Comparison of ENCODE assay signal across 9 cellular contexts in genomic region chr19:16198363-16198636, GRCh38. TPM values are rescaled to one million over a fixed set of nuclear protein-coding genes. Genes with fewer than 3 reads are reported as not detected.
A peak's percentile ranks its signal among the peaks of the same experiment; 100 is the strongest.
DNase-seq lines count a peak whose midpoint lies in the region; ATAC-seq, FAIRE-seq and TF ChIP-seq lines count a peak whose summit lies in the region.
"Had no signal": no experiment of that assay in that cellular context is flagged by ENCODE, and none has a peak within 500 bp of the region (broad histone marks: within the 10 kb centered on the region; RNA-seq: fewer than 3 reads in every experiment).

No MANE protein-coding gene starts in this region.

- H3K27ac ChIP-seq in BLaER1 (peak overlapping the region; percentile 92), GM12878 (ENCODE audit: control insufficient read depth, insufficient read depth) (peak overlapping the region; percentile 83), vagina (peak overlapping the region; percentile 64)

- H3K4me2 ChIP-seq in BLaER1 (peak overlapping the region; percentile 92), GM12878 (ENCODE audit: control insufficient read depth, insufficient read depth) (peak overlapping the region; percentile 70)

- peak overlapping the region; percentile 97; the same call in 1 of the 2 replicates for H2AFZ ChIP-seq in GM12878 (ENCODE audit: control insufficient read depth, low read depth, low read length)

- H3K9ac ChIP-seq in BLaER1 (peak overlapping the region; percentile 92), GM12878 (ENCODE audit: control insufficient read depth, insufficient read depth, low read length) (peak overlapping the region; percentile 88)

- H3K4me1 ChIP-seq in BLaER1 (peaks cover 47% of the 10 kb centered on the region), GM12878 (ENCODE audit: control insufficient read depth, insufficient read depth, low read length) (peaks cover 18% of the 10 kb centered on the region), vagina (peaks cover 38% of the 10 kb centered on the region)

- intact Hi-C loops in GM12878 (cut with micrococcal nuclease; ENCODE audit: unreplicated experiment) (no loop called here), lower leg skin (cut with DNase I; ENCODE audit: low total_unique reads) (no loop called here), vagina (cut with DNase I) (no loop called here)

- H4K20me1 ChIP-seq in BLaER1 (peaks cover 48% of the 10 kb centered on the region), GM12878 (ENCODE audit: control insufficient read depth, insufficient read depth) (no peaks in the 10 kb centered on the region; the same call in 1 of the 2 replicates)

- POLR2A ChIA-PET in GM12878 (lab: Charles Lee): interaction anchor here (0.8 to 1.8 kb wide), 4 partner anchors 13 to 122 kb away, joined by 4 to 12 read pairs (median 5); partner anchors contain the start of genes FAM32A and TPM4

- TF ChIP-seq CTCF in GM12878 (IDR thresholded peaks at IDR 0.05 in 2 of 3, conservative IDR thresholded peaks at IDR 0.05 in 1 of 3; ENCODE audit: control insufficient read depth in 2 of 3, extremely low read depth in 1 of 3, insufficient read depth in 1 of 3, low read depth in 3 of 3, low read length in 3 of 3) (no peak), lower leg skin (IDR thresholded peaks at IDR 0.05) (no peak), vagina (IDR thresholded peaks at IDR 0.05) (no peak)

- no peak for TF ChIP-seq POLR2A in GM12878 (IDR thresholded peaks at IDR 0.05; ENCODE audit: low read depth, low read length)
- no peak for TF ChIP-seq POLR2A in lower leg skin (IDR thresholded peaks at IDR 0.05)
- TF ChIP-seq POLR2A in vagina (IDR thresholded peaks at IDR 0.05): no peak

- no TSS peak for BruUV-seq in GM12878 (replicated peaks; lab: Mats Ljungman, UMichigan)

- peak overlapping the region; percentile 99 for H3K4me3 ChIP-seq in BLaER1
- peak overlapping the region; percentile 84 for H3K4me3 ChIP-seq in GM12878
- H3K4me3 ChIP-seq in lower leg skin (ENCODE audit: low read depth, poor library complexity, severe bottlenecking): peak overlapping the region; percentile 78
- peak overlapping the region; percentile 67 to 83 for H3K4me3 ChIP-seq in vagina

- 0% methylated on average over 16 of the region's 19 CpGs for WGBS in GM12878 (ENCODE audit: insufficient coverage, insufficient replicate concordance, low lambda C conversion rate, missing lambda C conversion rate)
- WGBS in lower leg skin, 2 donors: 0 to 4% methylated on average over 7 to 13 of the region's 19 CpGs

- CTCF ChIA-PET in GM12878 (lab: Yijun Ruan, JAX): interaction anchor here (0.6 to 7.3 kb wide), 3 partner anchors 12 to 157 kb away, joined by 3 to 44 read pairs (median 9); partner anchors contain the start of gene FAM32A

- FAIRE-seq in GM12878 (lab: Jason Lieb, UNC): no peak

- SMC1A ChIA-PET in GM12878 (lab: Charles Lee; ENCODE audit: uncharacterized antibody, unreplicated experiment): interaction anchor here (0.6 to 2.7 kb wide), 8 partner anchors 10 to 200 kb away, joined by 3 to 18 read pairs (median 4); partner anchors contain the start of genes FAM32A and HSH2D

- no peak for TF ChIP-seq RAD21 in GM12878 (IDR thresholded peaks at IDR 0.05; ENCODE audit: insufficient read depth, low read depth, low read length)

- H3K79me2 ChIP-seq in GM12878 (ENCODE audit: control insufficient read depth, insufficient read depth, low read length): peaks cover 27% of the 10 kb centered on the region

- H3K36me3 ChIP-seq in BLaER1: peaks cover 49% of the 10 kb centered on the region
- peaks cover 0 to 3% of the 10 kb centered on the region in 2 experiments; a peak in 2 of 4 replicates for H3K36me3 ChIP-seq in GM12878 (ENCODE audit: control insufficient read depth in 2 of 2, insufficient read depth in 2 of 2, low read length in 1 of 2)
- H3K36me3 ChIP-seq in vagina: peaks cover 0 to 13% of the 10 kb centered on the region in 2 donors

- in situ Hi-C loops in GM12878 (cut with MboI): no loop called here

- TF ChIP-seq EP300 in GM12878 (IDR thresholded peaks at IDR 0.05; ENCODE audit: borderline replicate concordance in 1 of 2, control insufficient read depth in 1 of 2, low read depth in 2 of 2, low read length in 2 of 2): no peak

- H3K9me3 ChIP-seq in BLaER1: no peaks in the 10 kb centered on the region
- no peaks in the 10 kb centered on the region for H3K9me3 ChIP-seq in GM12878 (replicated peaks; ENCODE audit: control insufficient read depth, insufficient read depth, low read length)
- H3K9me3 ChIP-seq in vagina: no peaks in the 10 kb centered on the region

- RAD21 ChIA-PET in GM12878 (lab: Charles Lee; ENCODE audit: unreplicated experiment): interaction anchor here (0.6 to 1.4 kb wide), 5 partner anchors 52 to 185 kb away, joined by 3 to 5 read pairs (median 3); partner anchors contain the start of gene HSH2D

- H3K27me3 ChIP-seq in BLaER1 (no peaks in the 10 kb centered on the region), GM12878 (replicated peaks in 1 of 2; ENCODE audit: control insufficient read depth in 2 of 2, insufficient read depth in 2 of 2, low read length in 1 of 2) (no peaks in the 10 kb centered on the region), vagina (no peaks in the 10 kb centered on the region)

- DNase-seq in GM12878 (ENCODE audit: low read depth, low spot score) (no peak), lower leg skin (ENCODE audit: low spot score in 2 of 2) (no peak), vagina (ENCODE audit: extremely low spot score in 2 of 2) (no peak), foreskin melanocyte (no peak), medulla oblongata (ENCODE audit: extremely low spot score) (no peak), retina (no peak)

- peak; percentile 1 for ATAC-seq in HG02970 (IDR thresholded peaks at IDR 0.05; ENCODE audit: low FRiP score, unreplicated experiment)
- peak; percentile 4; the same call in 2 of the 3 replicates for ATAC-seq in GM12878

RNA-seq across cellular contexts. Expression of gene AP1M1, which starts 0.6 kb away (rescaled TPM):
- total RNA-seq in GM12878 (2013; cell fraction: nucleolus; rRNA removed): 32.4 and 32.5 TPM in 2 replicates
- 60.9 and 74.8 TPM in 2 replicates for total RNA-seq in GM12878 (2014; rRNA removed)
- 26.7 and 28.8 TPM in 2 replicates for total RNA-seq in GM12878 (2014; rRNA removed; fragmentation: Illumina TruSeq; extraction: Trizol)
- 74.7 and 76.5 TPM in 2 replicates for total RNA-seq in GM12878 (2021)
- 18.0 TPM for polyA plus RNA-seq in GM12878 (2011; ENCODE audit: low read depth)
- 25.4 and 37.8 TPM in 2 replicates for polyA plus RNA-seq in GM12878 (2011; rRNA removed)
- 53.3 and 59.2 TPM in 2 replicates for polyA plus RNA-seq in GM12878 (2011; cell fraction: cytosol; rRNA removed)
- polyA plus RNA-seq in GM12878 (2011; cell fraction: nucleus; rRNA removed): 80.0 and 94.6 TPM in 2 replicates
- 51.9 and 71.8 TPM in 2 replicates for polyA plus RNA-seq in GM12878 (2012)
- polyA plus RNA-seq in GM12878 (2014; fragmentation: Illumina TruSeq; extraction: Trizol): 33.8 and 36.8 TPM in 2 replicates
- 1 to 10 TPM; 1.0 to 5.6 TPM for polyA plus RNA-seq in GM12878 (2014; fragmentation: Nextera tagmentation; extraction: Ambion mirVana)
- 51.6 and 64.7 TPM in 2 replicates for polyA plus RNA-seq in GM12878 (2014; rRNA removed)
- 100 to 1,000 TPM; 108 to 116 TPM for polyA plus RNA-seq in GM12878 (2016; fragmentation: Nextera tagmentation; extraction: Ambion mirVana)
- 37.5 and 44.4 TPM in 2 replicates for polyA minus RNA-seq in GM12878 (2011; rRNA and poly(A)+ RNA removed)
- 26.2 and 33.3 TPM in 2 replicates for polyA minus RNA-seq in GM12878 (2011; cell fraction: cytosol; rRNA and poly(A)+ RNA removed)
- 24.3 and 42.8 TPM in 2 replicates for polyA minus RNA-seq in GM12878 (2011; cell fraction: nucleus; rRNA and poly(A)+ RNA removed)
- 10 to 100 TPM; 47.2 to 66.9 (median 48.6) TPM for total RNA-seq in lower leg skin
- 84.5 TPM for total RNA-seq in vagina

RNA-seq across cellular contexts. Expression of gene FAM32A, which starts 13.1 kb away (rescaled TPM):
- total RNA-seq in GM12878 (2013; cell fraction: nucleolus; rRNA removed): 18.0 and 19.0 TPM in 2 replicates
- 66.3 and 66.8 TPM in 2 replicates for total RNA-seq in GM12878 (2014; rRNA removed)
- 63.7 and 71.4 TPM in 2 replicates for total RNA-seq in GM12878 (2014; rRNA removed; fragmentation: Illumina TruSeq; extraction: Trizol)
- total RNA-seq in GM12878 (2021): 43.2 and 46.1 TPM in 2 replicates
- polyA plus RNA-seq in GM12878 (2011; ENCODE audit: low read depth): 40.7 TPM
- 104 TPM in 2 replicates for polyA plus RNA-seq in GM12878 (2011; rRNA removed)
- polyA plus RNA-seq in GM12878 (2011; cell fraction: cytosol; rRNA removed): 95.9 and 106 TPM in 2 replicates
- 66.1 and 66.2 TPM in 2 replicates for polyA plus RNA-seq in GM12878 (2011; cell fraction: nucleus; rRNA removed)
- 42.9 and 44.6 TPM in 2 replicates for polyA plus RNA-seq in GM12878 (2012)
- polyA plus RNA-seq in GM12878 (2014; fragmentation: Illumina TruSeq; extraction: Trizol): 52.0 and 72.3 TPM in 2 replicates
- polyA plus RNA-seq in GM12878 (2014; fragmentation: Nextera tagmentation; extraction: Ambion mirVana): 10 to 100 TPM; 33.3 to 43.0 TPM
- 74.4 and 75.3 TPM in 2 replicates for polyA plus RNA-seq in GM12878 (2014; rRNA removed)
- 100 to 1,000 TPM in 1 of 2 experiments, 10 to 100 TPM in 1; 97.2 to 116 TPM for polyA plus RNA-seq in GM12878 (2016; fragmentation: Nextera tagmentation; extraction: Ambion mirVana)
- 38.4 and 40.3 TPM in 2 replicates for polyA minus RNA-seq in GM12878 (2011; rRNA and poly(A)+ RNA removed)
- polyA minus RNA-seq in GM12878 (2011; cell fraction: cytosol; rRNA and poly(A)+ RNA removed): 15.2 and 15.9 TPM in 2 replicates
- polyA minus RNA-seq in GM12878 (2011; cell fraction: nucleus; rRNA and poly(A)+ RNA removed): 7.7 and 12.0 TPM in 2 replicates
- total RNA-seq in lower leg skin: 100 to 1,000 TPM in 3 of 4 donors, 10 to 100 TPM in 1; 95.3 to 114 (median 105) TPM
- 57.2 TPM for total RNA-seq in vagina

RNA-seq across cellular contexts. Expression of gene CIB3, which starts 25.0 kb away (rescaled TPM):
- total RNA-seq in GM12878 (2013; cell fraction: nucleolus; rRNA removed): not detected in 2 replicates
- total RNA-seq in GM12878 (2014; rRNA removed) (not detected in 2 replicates), GM12878 (2014; rRNA removed; fragmentation: Illumina TruSeq; extraction: Trizol) (not detected in 2 replicates), GM12878 (2021) (not detected in 2 replicates), lower leg skin (not detected), vagina (not detected)
- polyA plus RNA-seq in GM12878 (2011; ENCODE audit: low read depth): not detected
- polyA plus RNA-seq in GM12878 (2011; rRNA removed) (not detected in 2 replicates), GM12878 (2014; fragmentation: Illumina TruSeq; extraction: Trizol) (not detected in 2 replicates), GM12878 (2014; fragmentation: Nextera tagmentation; extraction: Ambion mirVana) (under 1 TPM in 1 of 2 experiments, not detected in 1; 0.35 TPM), GM12878 (2014; rRNA removed) (not detected in 2 replicates), GM12878 (2016; fragmentation: Nextera tagmentation; extraction: Ambion mirVana) (not detected)
- polyA plus RNA-seq in GM12878 (2011; cell fraction: cytosol; rRNA removed): 0.18 TPM in 1 of 2 replicates, not detected in the other
- 0.19 TPM in 1 of 2 replicates, not detected in the other for polyA plus RNA-seq in GM12878 (2011; cell fraction: nucleus; rRNA removed)
- polyA plus RNA-seq in GM12878 (2012): not detected in 2 replicates
- polyA minus RNA-seq in GM12878 (2011; rRNA and poly(A)+ RNA removed): not detected in 2 replicates
- not detected in 2 replicates for polyA minus RNA-seq in GM12878 (2011; cell fraction: cytosol; rRNA and poly(A)+ RNA removed)
- polyA minus RNA-seq in GM12878 (2011; cell fraction: nucleus; rRNA and poly(A)+ RNA removed): not detected in 2 replicates
- total RNA-seq: renal cortical epithelial cell had no signal

RNA-seq across cellular contexts. Expression of gene HSH2D, which starts 54.8 kb away (rescaled TPM):
- 70.0 and 81.1 TPM in 2 replicates for total RNA-seq in GM12878 (2013; cell fraction: nucleolus; rRNA removed)
- 118 and 121 TPM in 2 replicates for total RNA-seq in GM12878 (2014; rRNA removed)
- total RNA-seq in GM12878 (2014; rRNA removed; fragmentation: Illumina TruSeq; extraction: Trizol): 88.4 and 92.6 TPM in 2 replicates
- 81.7 and 87.8 TPM in 2 replicates for total RNA-seq in GM12878 (2021)
- polyA plus RNA-seq in GM12878 (2011; ENCODE audit: low read depth): 60.0 TPM
- polyA plus RNA-seq in GM12878 (2011; rRNA removed): 63.2 and 88.2 TPM in 2 replicates
- polyA plus RNA-seq in GM12878 (2011; cell fraction: cytosol; rRNA removed): 126 and 139 TPM in 2 replicates
- polyA plus RNA-seq in GM12878 (2011; cell fraction: nucleus; rRNA removed): 119 and 132 TPM in 2 replicates
- polyA plus RNA-seq in GM12878 (2012): 84.2 and 96.9 TPM in 2 replicates
- 64.8 and 105 TPM in 2 replicates for polyA plus RNA-seq in GM12878 (2014; fragmentation: Illumina TruSeq; extraction: Trizol)
- polyA plus RNA-seq in GM12878 (2014; fragmentation: Nextera tagmentation; extraction: Ambion mirVana): 10 to 100 TPM; 22.0 to 27.2 TPM
- polyA plus RNA-seq in GM12878 (2014; rRNA removed): 141 and 145 TPM in 2 replicates
- polyA plus RNA-seq in GM12878 (2016; fragmentation: Nextera tagmentation; extraction: Ambion mirVana): 10 to 100 TPM; 82.0 to 90.3 TPM
- 31.7 and 67.1 TPM in 2 replicates for polyA minus RNA-seq in GM12878 (2011; rRNA and poly(A)+ RNA removed)
- 19.8 and 25.6 TPM in 2 replicates for polyA minus RNA-seq in GM12878 (2011; cell fraction: cytosol; rRNA and poly(A)+ RNA removed)
- polyA minus RNA-seq in GM12878 (2011; cell fraction: nucleus; rRNA and poly(A)+ RNA removed): 19.5 and 39.2 TPM in 2 replicates
- total RNA-seq in lower leg skin: under 1 TPM in 1 of 4 donors, not detected in 3; 0.45 TPM
- total RNA-seq in vagina: 0.74 TPM
